In genomic region chr4:139299536-139299935, GRCh38 we compare ENCODE assay signal across 12 cellular contexts. TPM values are rescaled to one million over a fixed set of nuclear protein-coding genes. Genes with fewer than 3 reads are reported as not detected.
DNase-seq lines count a peak whose midpoint lies in the region; ATAC-seq and TF ChIP-seq lines count a peak whose summit lies in the region.
"Had no signal": no experiment of that assay in that cellular context is flagged by ENCODE, and none has a peak within 500 bp of the region (broad histone marks: within the 10 kb centered on the region; RNA-seq: fewer than 3 reads in every experiment).

No MANE protein-coding gene starts in this region.

- H3K79me2 ChIP-seq in fibroblast of lung (ENCODE audit: control insufficient read depth, insufficient read depth, low read length), result peaks cover 35% of the 10 kb centered on the region

- H3K4me3 Mint-ChIP-seq in activated T-cell treated with anti-CD3 and anti-CD28 coated beads, Interleukin-2, amount 50 U/mL, for 72 hours, result peak overlapping the region; percentile 88 to 94

- no peaks in the 10 kb centered on the region for H3K27me3 Mint-ChIP-seq in activated T-cell treated with anti-CD3 and anti-CD28 coated beads, Interleukin-2, amount 50 U/mL, for 72 hours (ENCODE audit: low read depth)

- peak overlapping the region; percentile 93 for H3K4me2 ChIP-seq in fibroblast of lung (ENCODE audit: extremely low read depth, insufficient read depth, low read length)

- H3K9me3 ChIP-seq in RWPE2 (ENCODE audit: severe bottlenecking) (no peaks in the 10 kb centered on the region), fibroblast of lung (ENCODE audit: control insufficient read depth, insufficient read depth, low read depth, low read length) (no peaks in the 10 kb centered on the region)

- H3K9ac ChIP-seq in fibroblast of lung (ENCODE audit: insufficient read depth, low read length), result no peak overlapping the region

- no peaks in the 10 kb centered on the region for H3K9me3 Mint-ChIP-seq in activated T-cell treated with anti-CD3 and anti-CD28 coated beads, Interleukin-2, amount 50 U/mL, for 72 hours

- H3K36me3 Mint-ChIP-seq in activated T-cell treated with anti-CD3 and anti-CD28 coated beads, Interleukin-2, amount 50 U/mL, for 72 hours (ENCODE audit: insufficient read depth in 2 of 2), result peaks cover 7 to 13% of the 10 kb centered on the region in 2 donors

- peak overlapping the region; percentile 77 for H3K27ac ChIP-seq in RWPE2 (ENCODE audit: poor library complexity, severe bottlenecking)
- H3K27ac ChIP-seq in fibroblast of lung (ENCODE audit: insufficient read depth, low read length), result no peak overlapping the region
- H3K27ac ChIP-seq: C4-2B had no signal

- no peaks in the 10 kb centered on the region for H4K20me1 ChIP-seq in fibroblast of lung (ENCODE audit: control insufficient read depth, extremely low read depth, insufficient read depth, low read length)

- H3K4me1 ChIP-seq in RWPE2 (ENCODE audit: insufficient read depth, poor library complexity, severe bottlenecking) (peaks cover 38% of the 10 kb centered on the region), fibroblast of lung (ENCODE audit: control insufficient read depth, extremely low read depth, insufficient read depth, low read length) (peaks cover 18% of the 10 kb centered on the region)

- peak overlapping the region; percentile 99 for H3K27ac Mint-ChIP-seq in activated T-cell treated with anti-CD3 and anti-CD28 coated beads, Interleukin-2, amount 50 U/mL, for 72 hours

- H2AFZ ChIP-seq in fibroblast of lung (ENCODE audit: low read length), result no peak overlapping the region

- peaks cover 70% of the 10 kb centered on the region for H3K4me1 Mint-ChIP-seq in activated T-cell treated with anti-CD3 and anti-CD28 coated beads, Interleukin-2, amount 50 U/mL, for 72 hours (ENCODE audit: low read depth)

- TF ChIP-seq CTCF in RWPE2 (IDR thresholded peaks at IDR 0.05; ENCODE audit: poor library complexity, severe bottlenecking) (no peak), fibroblast of lung (conservative IDR thresholded peaks at IDR 0.05 in 1 of 2, IDR thresholded peaks at IDR 0.05 in 1 of 2; ENCODE audit: low read depth in 1 of 2, low read length in 2 of 2) (no peak)

- H3K27me3 ChIP-seq in RWPE2 (ENCODE audit: insufficient read depth, poor library complexity, severe bottlenecking) (no peaks in the 10 kb centered on the region), fibroblast of lung (ENCODE audit: control insufficient read depth, insufficient read depth, low read length) (no peaks in the 10 kb centered on the region)
- H3K27me3 ChIP-seq: brain microvascular endothelial cell had no signal

- H3K36me3 ChIP-seq in RWPE2 (ENCODE audit: low read depth) (peaks cover 22% of the 10 kb centered on the region), fibroblast of lung (ENCODE audit: control insufficient read depth, insufficient read depth, low read length) (peaks cover under 1% of the 10 kb centered on the region)
- H3K36me3 ChIP-seq: brain microvascular endothelial cell had no signal

- H3K4me3 ChIP-seq in RWPE2 (ENCODE audit: severe bottlenecking) (peak overlapping the region; percentile 81), fibroblast of lung (replicated peaks in 1 of 4; ENCODE audit: control extremely low read depth in 1 of 4, insufficient read depth in 1 of 4, low read depth in 3 of 4, low read length in 4 of 4) (peak overlapping the region in 3 of 4 experiments; percentile 91 to 100 (median 97)), skeletal muscle cell (ENCODE audit: low read depth, low read length) (peak overlapping the region; percentile 95)

- ATAC-seq in activated T-cell treated with anti-CD3 and anti-CD28 coated beads, Interleukin-2, amount 50 U/mL, for 72 hours (replicated peaks in 1 of 2), result no peak
- ATAC-seq in RWPE2 (ENCODE audit: low read depth) (no peak), GM21447 (IDR thresholded peaks at IDR 0.05; ENCODE audit: unreplicated experiment) (no peak), GM21367 (IDR thresholded peaks at IDR 0.05; ENCODE audit: unreplicated experiment) (no peak)

- no peak for DNase-seq in activated T-cell treated with anti-CD3 and anti-CD28 coated beads, Interleukin-2, amount 50 U/mL, for 72 hours
- DNase-seq in activated T-cell treated with anti-CD3 and anti-CD28 coated beads for 4 hours (no peak), RWPE2 (ENCODE audit: low spot score) (no peak), fibroblast of lung (ENCODE audit: low read depth in 2 of 2) (peak in 1 of 2 donors; percentile 70), skeletal muscle cell (ENCODE audit: low read depth) (no peak), hippocampal formation (lab: John Stamatoyannopoulos, UW) (no peak)
- DNase-seq: brain microvascular endothelial cell, NCI-H1105 treated with DMSO at 0.1 percent for 48 hours had no signal

RNA-seq across cellular contexts. Expression of gene NAA15, which starts 1.8 kb away (rescaled TPM):
- total RNA-seq in activated T-cell treated with anti-CD3 and anti-CD28 coated beads, Interleukin-2, amount 50 U/mL, for 72 hours, result 10 to 100 TPM; 56.0 to 71.9 TPM
- 23.1 and 25.4 TPM in 2 replicates for total RNA-seq in fibroblast of lung
- 28.9 and 30.1 TPM in 2 replicates for polyA plus RNA-seq in fibroblast of lung
- 25.3 and 31.9 TPM in 2 replicates for polyA plus RNA-seq in fibroblast of lung (2012)
- 1.4 and 6.6 TPM in 2 replicates for polyA minus RNA-seq in fibroblast of lung (ENCODE audit: low replicate concordance)

RNA-seq across cellular contexts. Expression of gene NDUFC1, which starts 2.7 kb away (rescaled TPM):
- total RNA-seq in activated T-cell treated with anti-CD3 and anti-CD28 coated beads, Interleukin-2, amount 50 U/mL, for 72 hours, result 10 to 100 TPM; 28.5 to 30.4 TPM
- 34.7 and 47.9 TPM in 2 replicates for total RNA-seq in fibroblast of lung
- polyA plus RNA-seq in fibroblast of lung, result 36.9 and 40.1 TPM in 2 replicates
- polyA plus RNA-seq in fibroblast of lung (2012), result 88.8 and 95.7 TPM in 2 replicates
- 5.6 and 7.6 TPM in 2 replicates for polyA minus RNA-seq in fibroblast of lung (ENCODE audit: low replicate concordance)

RNA-seq across cellular contexts. Expression of gene MGARP, which starts 19.5 kb away (rescaled TPM):
- total RNA-seq in activated T-cell treated with anti-CD3 and anti-CD28 coated beads, Interleukin-2, amount 50 U/mL, for 72 hours, result not detected
- 12.3 and 15.2 TPM in 2 replicates for total RNA-seq in fibroblast of lung
- polyA plus RNA-seq in fibroblast of lung, result 18.2 and 18.8 TPM in 2 replicates
- 12.3 and 13.1 TPM in 2 replicates for polyA plus RNA-seq in fibroblast of lung (2012)
- polyA minus RNA-seq in fibroblast of lung (ENCODE audit: low replicate concordance), result 0.48 TPM in 1 of 2 replicates, not detected in the other
- total RNA-seq: T-helper 1 cell treated with Interleukin-12 subunit alpha and Interleukin-12 subunit beta and Interleukin-4 antibody, amounts not matched to agents 30 ng/mL and 1 ng/mL, for 36 hours had no signal

Comparison
In these comparisons a context has a peak if more than half of its experiments do, and no peak if none do; other contexts are left out.
1. RNA of gene MGARP, which starts 19.5 kb away (total RNA-seq): 12.3 to 15.2 TPM in fibroblast of lung; not detected in activated T-cell treated with anti-CD3 and anti-CD28 coated beads, Interleukin-2, amount 50 U/mL, for 72 hours; every median in the first group is over 10 times any median in the second.
2. Peak in every context shown above with its lines, with median percentiles within 50 percentile points of each other: H3K4me3 ChIP-seq.